Comparison of ENCODE assay signal across 8 cellular contexts in genomic region chr1:39081266-39082139, GRCh38. TPM values are rescaled to one million over a fixed set of nuclear protein-coding genes. Genes with fewer than 3 reads are reported as not detected.
A peak's percentile ranks its signal among the peaks of the same experiment; 100 is the strongest.
DNase-seq lines count a peak whose midpoint lies in the region; ATAC-seq and TF ChIP-seq lines count a peak whose summit lies in the region.

No MANE protein-coding gene starts in this region.

- no peak overlapping the region for H3K4me3 Mint-ChIP-seq in activated CD4-positive, alpha-beta memory T cell treated with anti-CD3 and anti-CD28 coated beads, Interleukin-2, amount 10 ng/mL, durations not matched to agents 7 days and 5 days

- H3K4me1 Mint-ChIP-seq in activated CD4-positive, alpha-beta memory T cell treated with anti-CD3 and anti-CD28 coated beads, Interleukin-2, amount 10 ng/mL, durations not matched to agents 7 days and 5 days = peaks cover 8% of the 10 kb centered on the region

- H3K4me1 ChIP-seq in BLaER1 (peaks cover 57% of the 10 kb centered on the region), HCT116 (ENCODE audit: control insufficient read depth in 1 of 2, insufficient read depth in 2 of 2, low read length in 2 of 2) (peaks cover 2 to 14% of the 10 kb centered on the region in 2 experiments), ovary (ENCODE audit: insufficient read depth) (peaks cover 5% of the 10 kb centered on the region)

- TF ChIP-seq EP300 in ovary (IDR thresholded peaks at IDR 0.05) = no peak

- TF ChIP-seq CTCF in HCT116 (IDR thresholded peaks at IDR 0.05 in 2 of 3, conservative IDR thresholded peaks at IDR 0.05 in 1 of 3; ENCODE audit: borderline replicate concordance in 1 of 3, insufficient read depth in 1 of 3, low read depth in 2 of 3, low read length in 2 of 3) = no peak
- TF ChIP-seq CTCF in fibroblast of villous mesenchyme (IDR thresholded peaks at IDR 0.05; ENCODE audit: insufficient read depth, low read depth, low read length) = no peak
- TF ChIP-seq CTCF in ovary (IDR thresholded peaks at IDR 0.05) = peak in 1 of 3 donors; percentile 22

- WGBS in ovary, 3 donors = 0 to 3% (median 0%) methylated on average over 5 to 112 of the region's 117 CpGs

- intact Hi-C loops in HCT116 (cut with micrococcal nuclease) (no loop called here), ovary (cut with DNase I) (loop anchor here in 1 of 4 donors (5.0 kb wide), 2 partner anchors 49 to 209 kb away; partner anchors contain the start of gene MYCBP)

- no peak for TF ChIP-seq POLR2A in HCT116 (IDR thresholded peaks at IDR 0.05; ENCODE audit: borderline replicate concordance, extremely low read depth, insufficient read depth, insufficient read length)
- no peak for TF ChIP-seq POLR2A in ovary (IDR thresholded peaks at IDR 0.05)

- TF ChIP-seq RAD21 in HCT116 (IDR thresholded peaks at IDR 0.05; ENCODE audit: low read depth) = no peak

- CTCF ChIA-PET in HCT116 (lab: Charles Lee) = interaction anchor here (1.3 to 1.7 kb wide), 2 partner anchors 10 to 17 kb away, joined by 4 to 10 read pairs; no protein-coding TSS in a partner anchor
- CTCF ChIA-PET in activated CD4-positive, alpha-beta memory T cell treated with anti-CD3 and anti-CD28 coated beads, Interleukin-2, amount 10 ng/mL, durations not matched to agents 7 days and 5 days (lab: Charles Lee) = interaction anchor here (1.3 kb wide), 1 partner anchor 17 kb away, joined by 3 read pairs; no protein-coding TSS in a partner anchor

- H4K20me1 ChIP-seq in BLaER1 = no peaks in the 10 kb centered on the region
- no peaks in the 10 kb centered on the region for H4K20me1 ChIP-seq in HCT116 (ENCODE audit: insufficient read depth)

- H3K9me3 Mint-ChIP-seq in activated CD4-positive, alpha-beta memory T cell treated with anti-CD3 and anti-CD28 coated beads, Interleukin-2, amount 10 ng/mL, durations not matched to agents 7 days and 5 days = no peaks in the 10 kb centered on the region

- H2AFZ ChIP-seq in HCT116 (ENCODE audit: low read depth, low read length, poor library complexity, severe bottlenecking) = no peak overlapping the region

- peaks cover 38% of the 10 kb centered on the region for H3K27me3 ChIP-seq in BLaER1
- H3K27me3 ChIP-seq in HCT116 (ENCODE audit: insufficient read depth, low read length) = peaks cover 5% of the 10 kb centered on the region; the same call in 1 of the 2 replicates
- H3K27me3 ChIP-seq in ovary = no peaks in the 10 kb centered on the region

- DNase-seq in HCT116 (ENCODE audit: low read depth, low spot score) = no peak
- DNase-seq in activated CD4-positive, alpha-beta memory T cell treated with anti-CD3 and anti-CD28 coated beads, Interleukin-2, amount 10 ng/mL, durations not matched to agents 7 days and 5 days = peak; percentile 21
- DNase-seq in fibroblast of villous mesenchyme (ENCODE audit: low read depth) = peak; percentile 13
- peak in 3 of 5 donors; percentile 44 to 58 (median 56) for DNase-seq in ovary
- DNase-seq in NCI-H187 (lab: John Stamatoyannopoulos, UW) = no peak

- H3K27ac Mint-ChIP-seq in activated CD4-positive, alpha-beta memory T cell treated with anti-CD3 and anti-CD28 coated beads, Interleukin-2, amount 10 ng/mL, durations not matched to agents 7 days and 5 days = no peak overlapping the region

- H3K27me3 Mint-ChIP-seq in activated CD4-positive, alpha-beta memory T cell treated with anti-CD3 and anti-CD28 coated beads, Interleukin-2, amount 10 ng/mL, durations not matched to agents 7 days and 5 days = peaks cover 41% of the 10 kb centered on the region

- RAD21 ChIA-PET in HCT116 (lab: Charles Lee; ENCODE audit: low non-redundant PET in 1 of 2, low total read pairs in 2 of 2, uncharacterized antibody in 2 of 2, unreplicated experiment in 2 of 2) = interaction anchor here (0.6 kb wide), 2 partner anchors 21 to 147 kb away, joined by 3 read pairs; no protein-coding TSS in a partner anchor

- no peaks in the 10 kb centered on the region for H3K36me3 ChIP-seq in BLaER1
- H3K36me3 ChIP-seq in HCT116 (ENCODE audit: control insufficient read depth in 1 of 2, insufficient read depth in 2 of 2, low read length in 2 of 2) = no peaks in the 10 kb centered on the region
- H3K36me3 ChIP-seq in ovary = no peaks in the 10 kb centered on the region

- peak overlapping the region; percentile 77 for H3K4me3 ChIP-seq in BLaER1
- H3K4me3 ChIP-seq in HCT116 (replicated peaks in 1 of 2; ENCODE audit: low read depth in 1 of 2, low read length in 2 of 2) = peak overlapping the region; percentile 36 to 51; a peak in 3 of 4 replicates
- peak overlapping the region; percentile 61 for H3K4me3 ChIP-seq in fibroblast of villous mesenchyme (ENCODE audit: low read depth, low read length)
- peak overlapping the region; percentile 55 for H3K4me3 ChIP-seq in ovary

- H3K4me2 ChIP-seq in BLaER1 (peak overlapping the region; percentile 97), HCT116 (ENCODE audit: low read length) (peak overlapping the region; percentile 78)

- no peaks in the 10 kb centered on the region for H3K36me3 Mint-ChIP-seq in activated CD4-positive, alpha-beta memory T cell treated with anti-CD3 and anti-CD28 coated beads, Interleukin-2, amount 10 ng/mL, durations not matched to agents 7 days and 5 days (ENCODE audit: low read depth)

- POLR2A ChIA-PET in HCT116 (lab: Charles Lee) = interaction anchor here (0.9 kb wide), 1 partner anchor 8 kb away, joined by 3 read pairs; no protein-coding TSS in a partner anchor
- POLR2A ChIA-PET in activated CD4-positive, alpha-beta memory T cell treated with anti-CD3 and anti-CD28 coated beads, Interleukin-2, amount 10 ng/mL, durations not matched to agents 7 days and 5 days (lab: Charles Lee) = interaction anchor here (1.1 kb wide), 1 partner anchor 33 kb away, joined by 3 read pairs; no protein-coding TSS in a partner anchor

- H3K79me2 ChIP-seq in HCT116 (ENCODE audit: insufficient read depth, low read length) = no peaks in the 10 kb centered on the region

- peak overlapping the region; percentile 67 for H3K9ac ChIP-seq in BLaER1
- no peak overlapping the region for H3K9ac ChIP-seq in HCT116 (ENCODE audit: low read length)

- peak overlapping the region; percentile 26; the same call in 1 of the 2 replicates for H3K27ac ChIP-seq in BLaER1
- no peak overlapping the region; the same call in 1 of the 2 replicates for H3K27ac ChIP-seq in HCT116 (ENCODE audit: low read depth, low read length)
- H3K27ac ChIP-seq in ovary = peak overlapping the region in 1 of 2 donors; percentile 83

- no peaks in the 10 kb centered on the region for H3K9me2 ChIP-seq in HCT116 (ENCODE audit: insufficient read depth)

- ATAC-seq in HCT116 = peak; percentile 75
- ATAC-seq in HG03442 (IDR thresholded peaks at IDR 0.05; ENCODE audit: unreplicated experiment) = no peak
- no peak for ATAC-seq in GM18909 (IDR thresholded peaks at IDR 0.05; ENCODE audit: poor library complexity, unreplicated experiment)

- H3K9me3 ChIP-seq in BLaER1 (no peaks in the 10 kb centered on the region), HCT116 (ENCODE audit: control insufficient read depth in 1 of 2, insufficient read depth in 1 of 2, low read depth in 1 of 2, low read length in 2 of 2) (no peaks in the 10 kb centered on the region), ovary (no peaks in the 10 kb centered on the region)

- no TSS peak for BruUV-seq in HCT116 (replicated peaks; lab: Mats Ljungman, UMichigan)

TF ChIP-seq in HCT116, 20 proteins besides CTCF, POLR2A, EP300 and RAD21:
- TF ChIP-seq CBX3 (IDR thresholded peaks at IDR 0.05; ENCODE audit: low read depth) (no peak), ZFX (IDR thresholded peaks at IDR 0.05) (no peak), EZH2phosphoT487 (IDR thresholded peaks at IDR 0.05; ENCODE audit: borderline replicate concordance) (no peak), CEBPB (IDR thresholded peaks at IDR 0.05; ENCODE audit: low read depth) (no peak), TCF7L2 (IDR thresholded peaks at IDR 0.05; ENCODE audit: borderline replicate concordance, extremely low read depth, insufficient read depth, insufficient read length) (peak; percentile 22)
- TF ChIP-seq, protein P1, sequence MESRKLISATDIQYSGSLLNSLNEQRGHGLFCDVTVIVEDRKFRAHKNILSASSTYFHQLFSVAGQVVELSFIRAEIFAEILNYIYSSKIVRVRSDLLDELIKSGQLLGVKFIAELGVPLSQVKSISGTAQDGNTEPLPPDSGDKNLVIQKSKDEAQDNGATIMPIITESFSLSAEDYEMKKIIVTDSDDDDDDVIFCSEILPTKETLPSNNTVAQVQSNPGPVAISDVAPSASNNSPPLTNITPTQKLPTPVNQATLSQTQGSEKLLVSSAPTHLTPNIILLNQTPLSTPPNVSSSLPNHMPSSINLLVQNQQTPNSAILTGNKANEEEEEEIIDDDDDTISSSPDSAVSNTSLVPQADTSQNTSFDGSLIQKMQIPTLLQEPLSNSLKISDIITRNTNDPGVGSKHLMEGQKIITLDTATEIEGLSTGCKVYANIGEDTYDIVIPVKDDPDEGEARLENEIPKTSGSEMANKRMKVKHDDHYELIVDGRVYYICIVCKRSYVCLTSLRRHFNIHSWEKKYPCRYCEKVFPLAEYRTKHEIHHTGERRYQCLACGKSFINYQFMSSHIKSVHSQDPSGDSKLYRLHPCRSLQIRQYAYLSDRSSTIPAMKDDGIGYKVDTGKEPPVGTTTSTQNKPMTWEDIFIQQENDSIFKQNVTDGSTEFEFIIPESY (IDR thresholded peaks at IDR 0.05; ENCODE audit: extremely low read depth, insufficient replicate concordance, low read length) = no peak

RNA-seq across cellular contexts. Expression of gene NDUFS5, which starts 55.4 kb away (rescaled TPM):
- total RNA-seq in HCT116 (2021; ENCODE audit: unreplicated experiment) = 263 TPM
- 648 and 649 TPM in 2 replicates for polyA plus RNA-seq in HCT116 (2012)
- 100 to 1,000 TPM; 148 to 153 TPM for total RNA-seq in activated CD4-positive, alpha-beta memory T cell treated with anti-CD3 and anti-CD28 coated beads, Interleukin-2, amount 10 ng/mL, durations not matched to agents 7 days and 5 days
- total RNA-seq in fibroblast of villous mesenchyme = 285 and 325 TPM in 2 replicates
- total RNA-seq in ovary = 100 to 1,000 TPM; 126 to 378 (median 195) TPM
- 100 to 1,000 TPM; 438 to 492 TPM for polyA plus RNA-seq in ovary

Comparison
In these comparisons a context has a peak if more than half of its experiments do, and no peak if none do; other contexts are left out.
1. DNase-seq: peak in activated CD4-positive, alpha-beta memory T cell treated with anti-CD3 and anti-CD28 coated beads, Interleukin-2, amount 10 ng/mL, durations not matched to agents 7 days and 5 days (single experiment), fibroblast of villous mesenchyme (single experiment) and ovary (3 of 5); none in HCT116 (single experiment) and NCI-H187 (0 of 2).
2. Peak in every context shown above with its lines, with median percentiles within 50 percentile points of each other: H3K4me3 ChIP-seq.